ENCODE assay signal across 1 cellular context in genomic region chr14:22829661-22830328, GRCh38.
TF ChIP-seq lines count a peak whose summit lies in the region.

TSS of gene MRPL52 (plus strand) at chr14:22829887. CDS start at chr14:22829913, 26 bp downstream.

TF ChIP-seq in HepG2, 621 proteins besides CTCF, POLR2A, EP300 and RAD21 (continued from another document):
- TF ChIP-seq FOSL1 (CRISPR knock-in tag; IDR thresholded peaks at IDR 0.05; ENCODE audit: borderline replicate concordance) (peak; percentile 57; the same call in 1 of the 2 replicates), ZNF629 (CRISPR knock-in tag; conservative IDR thresholded peaks at IDR 0.05) (no peak), ZNF180 (CRISPR knock-in tag; IDR thresholded peaks at IDR 0.05; ENCODE audit: borderline replicate concordance, low read depth) (no peak), GMEB1 (CRISPR knock-in tag; IDR thresholded peaks at IDR 0.05; ENCODE audit: borderline replicate concordance) (peak; percentile 93), KLF9 (CRISPR knock-in tag; IDR thresholded peaks at IDR 0.05; ENCODE audit: low read depth) (peak; percentile 21; the same call in 1 of the 2 replicates), ZNF761 (CRISPR knock-in tag; conservative IDR thresholded peaks at IDR 0.05) (peak; percentile 94), ZNF224 (CRISPR knock-in tag; IDR thresholded peaks at IDR 0.05) (peak; percentile 99; the same call in 1 of the 2 replicates), KLF6 (CRISPR knock-in tag; IDR thresholded peaks at IDR 0.05) (peak; percentile 51), JUNB (CRISPR knock-in tag; IDR thresholded peaks at IDR 0.05; ENCODE audit: borderline replicate concordance) (no peak), BCL6 (CRISPR knock-in tag; IDR thresholded peaks at IDR 0.05) (peak; percentile 46; the same call in 1 of the 2 replicates), ZNF616 (CRISPR knock-in tag; IDR thresholded peaks at IDR 0.05; ENCODE audit: low read depth) (peak; percentile 84), ZSCAN21 (CRISPR knock-in tag; IDR thresholded peaks at IDR 0.05; ENCODE audit: borderline replicate concordance) (no peak; the same call in 1 of the 2 replicates), ZFP90 (CRISPR knock-in tag; IDR thresholded peaks at IDR 0.05; ENCODE audit: borderline replicate concordance) (peak; percentile 73; the same call in 1 of the 2 replicates), ERF (CRISPR knock-in tag; IDR thresholded peaks at IDR 0.05) (peak; percentile 84; the same call in 1 of the 2 replicates), NPAS2 (CRISPR knock-in tag; IDR thresholded peaks at IDR 0.05; ENCODE audit: borderline replicate concordance) (no peak), ZNF737 (CRISPR knock-in tag; IDR thresholded peaks at IDR 0.05; ENCODE audit: borderline replicate concordance) (peak; percentile 38; the same call in 1 of the 2 replicates), MIER3 (CRISPR knock-in tag; IDR thresholded peaks at IDR 0.05; ENCODE audit: borderline replicate concordance) (no peak), MED13 (CRISPR knock-in tag; IDR thresholded peaks at IDR 0.05) (no peak), RERE (CRISPR knock-in tag; IDR thresholded peaks at IDR 0.05; ENCODE audit: low read depth) (no peak), ZNF280D (CRISPR knock-in tag; IDR thresholded peaks at IDR 0.05) (peak; percentile 81; the same call in 1 of the 2 replicates), ZNF446 (CRISPR knock-in tag; IDR thresholded peaks at IDR 0.05) (no peak; the same call in none of the 2 replicates), ZNF710 (CRISPR knock-in tag; IDR thresholded peaks at IDR 0.05; ENCODE audit: borderline replicate concordance) (peak; percentile 85; the same call in 1 of the 2 replicates), ZNF280B (CRISPR knock-in tag; IDR thresholded peaks at IDR 0.05; ENCODE audit: borderline replicate concordance) (0 out of 2 replicates have a peak, but pooled peaks have one; percentile 77), RARA (CRISPR knock-in tag; IDR thresholded peaks at IDR 0.05) (no peak), ZNF768 (CRISPR knock-in tag; IDR thresholded peaks at IDR 0.05) (peak; percentile 84; the same call in 1 of the 2 replicates), ZC3H4 (CRISPR knock-in tag; IDR thresholded peaks at IDR 0.05; ENCODE audit: borderline replicate concordance) (no peak), ZNF782 (CRISPR knock-in tag; IDR thresholded peaks at IDR 0.05; ENCODE audit: borderline replicate concordance) (peak; percentile 95), ZFYVE20 (CRISPR knock-in tag; IDR thresholded peaks at IDR 0.05; ENCODE audit: borderline replicate concordance, low read depth) (no peak), GABPB1 (CRISPR knock-in tag; IDR thresholded peaks at IDR 0.05) (peak; percentile 97), SIX1 (CRISPR knock-in tag; IDR thresholded peaks at IDR 0.05; ENCODE audit: borderline replicate concordance) (peak; percentile 14; the same call in 1 of the 2 replicates), HMGXB3 (CRISPR knock-in tag; IDR thresholded peaks at IDR 0.05; ENCODE audit: borderline replicate concordance) (0 out of 2 replicates have a peak, but pooled peaks have one; percentile 36), SOX6 (IDR thresholded peaks at IDR 0.05) (no peak), SOX6 (CRISPR knock-in tag; IDR thresholded peaks at IDR 0.05) (peak; percentile 71), ZNF670 (CRISPR knock-in tag; IDR thresholded peaks at IDR 0.05; ENCODE audit: borderline replicate concordance) (0 out of 2 replicates have a peak, but pooled peaks have one; percentile 57), ZBTB26 (CRISPR knock-in tag; IDR thresholded peaks at IDR 0.05; ENCODE audit: borderline replicate concordance) (peak; percentile 64), ZNF205 (CRISPR knock-in tag; IDR thresholded peaks at IDR 0.05) (peak; percentile 87; the same call in 1 of the 2 replicates), ZNF784 (CRISPR knock-in tag; IDR thresholded peaks at IDR 0.05; ENCODE audit: borderline replicate concordance) (peak; percentile 86), MIXL1 (CRISPR knock-in tag; IDR thresholded peaks at IDR 0.05) (no peak)
